8 cellular contexts compared by ENCODE assay signal in genomic region chr13:45047394-45048328, GRCh38. TPM values are rescaled to one million over a fixed set of nuclear protein-coding genes. Genes with fewer than 3 reads are reported as not detected.
DNase-seq lines count a peak whose midpoint lies in the region; ATAC-seq and TF ChIP-seq lines count a peak whose summit lies in the region.

No MANE protein-coding gene starts in this region.

- in situ Hi-C loops in G401 (cut with HindIII; ENCODE audit: low sequenced_read_pairs) = loop anchor here (25.0 kb wide), 1 partner anchor 240 kb away; no protein-coding TSS in a partner anchor

- TF ChIP-seq CTCF in spleen (IDR thresholded peaks at IDR 0.05 in 8 of 11, conservative IDR thresholded peaks at IDR 0.05 in 3 of 11) = peak; percentile 59 to 88 (median 78)

- intact Hi-C loops in spleen (cut with DNase I; ENCODE audit: low total_unique reads) = loop anchor here (2.0 kb wide), 2 partner anchors 233 to 263 kb away; no protein-coding TSS in a partner anchor

- TF ChIP-seq POLR2A in spleen (IDR thresholded peaks at IDR 0.05) = no peak

- H3K9me3 ChIP-seq in spleen = no peaks in the 10 kb centered on the region

- peak; percentile 68 for ATAC-seq in HG02852 (IDR thresholded peaks at IDR 0.05; ENCODE audit: unreplicated experiment)
- ATAC-seq in HG02759 (IDR thresholded peaks at IDR 0.05; ENCODE audit: unreplicated experiment) = no peak

- no peaks in the 10 kb centered on the region for H3K36me3 ChIP-seq in spleen

- 20 to 26% (median 22%) methylated on average over 10 of the region's 10 CpGs for WGBS in spleen, 5 donors

- H3K4me3 ChIP-seq in spleen = peak overlapping the region in 7 of 8 donors; percentile 19 to 62 (median 27)

- peaks cover 0 to 27% (median 14%) of the 10 kb centered on the region in 6 donors for H3K4me1 ChIP-seq in spleen

- no peak overlapping the region for H3K27ac ChIP-seq in spleen

- peaks cover 0 to 10% (median 0%) of the 10 kb centered on the region in 7 donors for H3K27me3 ChIP-seq in spleen (replicated peaks in 1 of 7)

- peak; percentile 93 for DNase-seq in G401 (ENCODE audit: low spot score)
- peak; percentile 73 for DNase-seq in NCI-H2171 (lab: John Stamatoyannopoulos, UW)
- peak; percentile 41 to 56 (median 48) for DNase-seq in activated CD4-positive, CD25-positive, alpha-beta regulatory T cell (lab: John Stamatoyannopoulos, UW)
- DNase-seq in central memory CD4-positive, alpha-beta T cell = peak; percentile 65
- peak; percentile 80 for DNase-seq in iris pigment epithelial cell (ENCODE audit: low read depth)
- peak; percentile 87 for DNase-seq in spleen

RNA-seq across cellular contexts. Expression of gene GPALPP1, which starts 58.3 kb away (rescaled TPM):
- total RNA-seq in G401 (2014; rRNA removed; shearing (Covaris generic)) = 26.4 and 37.0 TPM in 2 replicates
- 10 to 100 TPM; 21.2 to 33.4 (median 28.8) TPM for total RNA-seq in spleen
- polyA plus RNA-seq in spleen = 10 to 100 TPM in 1 of 3 donors, 1 to 10 TPM in 2; 9.6 to 14.0 (median 9.8) TPM

RNA-seq across cellular contexts. Expression of gene NUFIP1, which starts 58.4 kb away (rescaled TPM):
- 10.1 and 10.6 TPM in 2 replicates for total RNA-seq in G401 (2014; rRNA removed; shearing (Covaris generic))
- total RNA-seq in spleen = 1 to 10 TPM; 3.0 to 4.9 (median 3.8) TPM
- polyA plus RNA-seq in spleen = 1 to 10 TPM; 2.1 to 3.1 (median 2.8) TPM
